ENCODE assay signal across 24 cellular contexts in genomic region chr3:171057075-171057474, GRCh38. TPM values are rescaled to one million over a fixed set of nuclear protein-coding genes. Genes with fewer than 3 reads are reported as not detected.
"Had no signal": no experiment of that assay in that cellular context is flagged by ENCODE, and none has a peak within 500 bp of the region (broad histone marks: within the 10 kb centered on the region; RNA-seq: fewer than 3 reads in every experiment).

No MANE protein-coding gene starts in this region.

- FAIRE-seq: bronchial epithelial cell had no signal

- DNase-seq: activated CD4-positive, alpha-beta T cell treated with anti-CD3 and anti-CD28 coated beads for 4 hours; activated CD8-positive, alpha-beta memory T cell treated with anti-CD3 and anti-CD28 coated beads, Interleukin-2, amount 50 U/mL, for 4 hours; activated CD8-positive, alpha-beta T cell treated with anti-CD3 and anti-CD28 coated beads for 36 hours; activated gamma-delta T cell treated with Interleukin-2 at 50 U/mL for 16 hours; activated naive CD4-positive, alpha-beta T cell treated with anti-CD3 and anti-CD28 coated beads, Interleukin-2, amount 50 U/mL, for 16 hours; activated naive CD8-positive, alpha-beta T cell treated with anti-CD3 and anti-CD28 coated beads, Interleukin-2, amount 10 ng/mL, durations not matched to agents 7 days and 5 days; activated T-cell treated with anti-CD3 and anti-CD28 coated beads, Interleukin-2, amount 50 U/mL, for 72 hours; adrenal gland; anterior cingulate cortex; central memory CD4-positive, alpha-beta T cell; NCI-H1105 treated with DMSO at 0.1 percent for 48 hours; NCI-H146; NCI-H187 treated with DMSO at 0.1 percent for 48 hours; NCI-H2081 treated with DMSO at 0.1 percent for 48 hours; NCI-H446; NCI-H524; RPMI8226; SW 1271 had no signal

- ATAC-seq: activated CD4-positive, CD25-positive, alpha-beta regulatory T cell treated with anti-CD3 and anti-CD28 coated beads, Interleukin-2, amount 50 U/mL, for 24 hours; activated CD8-positive, alpha-beta T cell treated with anti-CD3 and anti-CD28 coated beads for 36 hours; activated T-cell treated with anti-CD3 and anti-CD28 coated beads, Interleukin-2, amount 50 U/mL, for 72 hours; Right ventricle myocardium inferior had no signal

RNA-seq across cellular contexts. Expression of gene SLC2A2, which starts 30.6 kb away (rescaled TPM):
- total RNA-seq: activated CD8-positive, alpha-beta T cell treated with anti-CD3 and anti-CD28 coated beads for 36 hours; activated naive CD8-positive, alpha-beta T cell treated with anti-CD3 and anti-CD28 coated beads, Interleukin-2, amount 10 ng/mL, durations not matched to agents 7 days and 5 days; activated T-cell treated with anti-CD3 and anti-CD28 coated beads, Interleukin-2, amount 50 U/mL, for 72 hours; activated T-helper 2 cell treated with anti-CD3 and anti-CD28 coated beads, Interferon-gamma antibody, Interleukin-2, Interleukin-4, amounts not matched to agents 10 μg/mL and 5 μg/mL and 100 μg/mL, durations not matched to agents 14 hours and 24 hours and 36 hours; bronchial epithelial cell; chondrocyte; Right ventricle myocardium inferior; T-helper 1 cell treated with Interleukin-12 subunit alpha and Interleukin-12 subunit beta and Interleukin-4 antibody, amounts not matched to agents 30 ng/mL and 1 ng/mL, for 36 hours had no signal
